1 cellular context compared by ENCODE assay signal in the genomic region with DNA sequence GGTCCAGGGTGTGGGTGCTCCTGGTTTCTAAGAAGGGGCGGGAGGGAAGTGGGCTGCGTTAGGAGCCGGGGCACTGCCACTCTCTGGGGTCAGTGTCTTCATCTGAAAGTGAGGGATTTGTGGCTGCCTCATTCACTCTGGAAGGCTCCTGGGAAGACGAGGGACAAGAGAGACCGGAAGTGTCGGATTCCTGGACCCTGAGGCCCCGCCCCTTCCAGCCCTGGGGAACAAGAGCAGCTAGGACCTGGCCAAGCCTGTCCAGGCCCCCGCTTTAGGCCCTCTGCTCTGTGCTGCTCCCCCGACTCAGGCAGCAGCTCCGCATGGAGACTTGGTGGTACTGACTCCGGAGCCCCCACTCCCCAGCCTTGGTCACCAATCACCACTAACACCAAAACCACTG.
TF ChIP-seq lines count a peak whose summit lies in the region.

No MANE protein-coding gene starts in this region.

TF ChIP-seq in GM23338, 12 proteins besides CTCF, POLR2A, EP300 and RAD21:
- TF ChIP-seq NANOG (IDR thresholded peaks at IDR 0.05; ENCODE audit: borderline replicate concordance) (no peak), EZH2phosphoT487 (IDR thresholded peaks at IDR 0.05; ENCODE audit: unreplicated experiment) (no peak), STAT1 (IDR thresholded peaks at IDR 0.05; ENCODE audit: unreplicated experiment) (no peak), JUNB (IDR thresholded peaks at IDR 0.05; ENCODE audit: unreplicated experiment) (no peak), ZNF331 (CRISPR knock-in tag; IDR thresholded peaks at IDR 0.05; ENCODE audit: low read depth) (no peak), CREB1 (CRISPR knock-in tag; IDR thresholded peaks at IDR 0.05; ENCODE audit: low read depth) (no peak), POLR2AphosphoS5 (IDR thresholded peaks at IDR 0.05; ENCODE audit: low read depth) (no peak), ZNF114 (CRISPR knock-in tag; IDR thresholded peaks at IDR 0.05) (no peak), EZH2 (IDR thresholded peaks at IDR 0.05; ENCODE audit: low read depth, unreplicated experiment) (no peak)
- TF ChIP-seq, protein P1, sequence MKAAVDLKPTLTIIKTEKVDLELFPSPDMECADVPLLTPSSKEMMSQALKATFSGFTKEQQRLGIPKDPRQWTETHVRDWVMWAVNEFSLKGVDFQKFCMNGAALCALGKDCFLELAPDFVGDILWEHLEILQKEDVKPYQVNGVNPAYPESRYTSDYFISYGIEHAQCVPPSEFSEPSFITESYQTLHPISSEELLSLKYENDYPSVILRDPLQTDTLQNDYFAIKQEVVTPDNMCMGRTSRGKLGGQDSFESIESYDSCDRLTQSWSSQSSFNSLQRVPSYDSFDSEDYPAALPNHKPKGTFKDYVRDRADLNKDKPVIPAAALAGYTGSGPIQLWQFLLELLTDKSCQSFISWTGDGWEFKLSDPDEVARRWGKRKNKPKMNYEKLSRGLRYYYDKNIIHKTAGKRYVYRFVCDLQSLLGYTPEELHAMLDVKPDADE (IDR thresholded peaks at IDR 0.05) = no peak
- TF ChIP-seq, protein P2, sequence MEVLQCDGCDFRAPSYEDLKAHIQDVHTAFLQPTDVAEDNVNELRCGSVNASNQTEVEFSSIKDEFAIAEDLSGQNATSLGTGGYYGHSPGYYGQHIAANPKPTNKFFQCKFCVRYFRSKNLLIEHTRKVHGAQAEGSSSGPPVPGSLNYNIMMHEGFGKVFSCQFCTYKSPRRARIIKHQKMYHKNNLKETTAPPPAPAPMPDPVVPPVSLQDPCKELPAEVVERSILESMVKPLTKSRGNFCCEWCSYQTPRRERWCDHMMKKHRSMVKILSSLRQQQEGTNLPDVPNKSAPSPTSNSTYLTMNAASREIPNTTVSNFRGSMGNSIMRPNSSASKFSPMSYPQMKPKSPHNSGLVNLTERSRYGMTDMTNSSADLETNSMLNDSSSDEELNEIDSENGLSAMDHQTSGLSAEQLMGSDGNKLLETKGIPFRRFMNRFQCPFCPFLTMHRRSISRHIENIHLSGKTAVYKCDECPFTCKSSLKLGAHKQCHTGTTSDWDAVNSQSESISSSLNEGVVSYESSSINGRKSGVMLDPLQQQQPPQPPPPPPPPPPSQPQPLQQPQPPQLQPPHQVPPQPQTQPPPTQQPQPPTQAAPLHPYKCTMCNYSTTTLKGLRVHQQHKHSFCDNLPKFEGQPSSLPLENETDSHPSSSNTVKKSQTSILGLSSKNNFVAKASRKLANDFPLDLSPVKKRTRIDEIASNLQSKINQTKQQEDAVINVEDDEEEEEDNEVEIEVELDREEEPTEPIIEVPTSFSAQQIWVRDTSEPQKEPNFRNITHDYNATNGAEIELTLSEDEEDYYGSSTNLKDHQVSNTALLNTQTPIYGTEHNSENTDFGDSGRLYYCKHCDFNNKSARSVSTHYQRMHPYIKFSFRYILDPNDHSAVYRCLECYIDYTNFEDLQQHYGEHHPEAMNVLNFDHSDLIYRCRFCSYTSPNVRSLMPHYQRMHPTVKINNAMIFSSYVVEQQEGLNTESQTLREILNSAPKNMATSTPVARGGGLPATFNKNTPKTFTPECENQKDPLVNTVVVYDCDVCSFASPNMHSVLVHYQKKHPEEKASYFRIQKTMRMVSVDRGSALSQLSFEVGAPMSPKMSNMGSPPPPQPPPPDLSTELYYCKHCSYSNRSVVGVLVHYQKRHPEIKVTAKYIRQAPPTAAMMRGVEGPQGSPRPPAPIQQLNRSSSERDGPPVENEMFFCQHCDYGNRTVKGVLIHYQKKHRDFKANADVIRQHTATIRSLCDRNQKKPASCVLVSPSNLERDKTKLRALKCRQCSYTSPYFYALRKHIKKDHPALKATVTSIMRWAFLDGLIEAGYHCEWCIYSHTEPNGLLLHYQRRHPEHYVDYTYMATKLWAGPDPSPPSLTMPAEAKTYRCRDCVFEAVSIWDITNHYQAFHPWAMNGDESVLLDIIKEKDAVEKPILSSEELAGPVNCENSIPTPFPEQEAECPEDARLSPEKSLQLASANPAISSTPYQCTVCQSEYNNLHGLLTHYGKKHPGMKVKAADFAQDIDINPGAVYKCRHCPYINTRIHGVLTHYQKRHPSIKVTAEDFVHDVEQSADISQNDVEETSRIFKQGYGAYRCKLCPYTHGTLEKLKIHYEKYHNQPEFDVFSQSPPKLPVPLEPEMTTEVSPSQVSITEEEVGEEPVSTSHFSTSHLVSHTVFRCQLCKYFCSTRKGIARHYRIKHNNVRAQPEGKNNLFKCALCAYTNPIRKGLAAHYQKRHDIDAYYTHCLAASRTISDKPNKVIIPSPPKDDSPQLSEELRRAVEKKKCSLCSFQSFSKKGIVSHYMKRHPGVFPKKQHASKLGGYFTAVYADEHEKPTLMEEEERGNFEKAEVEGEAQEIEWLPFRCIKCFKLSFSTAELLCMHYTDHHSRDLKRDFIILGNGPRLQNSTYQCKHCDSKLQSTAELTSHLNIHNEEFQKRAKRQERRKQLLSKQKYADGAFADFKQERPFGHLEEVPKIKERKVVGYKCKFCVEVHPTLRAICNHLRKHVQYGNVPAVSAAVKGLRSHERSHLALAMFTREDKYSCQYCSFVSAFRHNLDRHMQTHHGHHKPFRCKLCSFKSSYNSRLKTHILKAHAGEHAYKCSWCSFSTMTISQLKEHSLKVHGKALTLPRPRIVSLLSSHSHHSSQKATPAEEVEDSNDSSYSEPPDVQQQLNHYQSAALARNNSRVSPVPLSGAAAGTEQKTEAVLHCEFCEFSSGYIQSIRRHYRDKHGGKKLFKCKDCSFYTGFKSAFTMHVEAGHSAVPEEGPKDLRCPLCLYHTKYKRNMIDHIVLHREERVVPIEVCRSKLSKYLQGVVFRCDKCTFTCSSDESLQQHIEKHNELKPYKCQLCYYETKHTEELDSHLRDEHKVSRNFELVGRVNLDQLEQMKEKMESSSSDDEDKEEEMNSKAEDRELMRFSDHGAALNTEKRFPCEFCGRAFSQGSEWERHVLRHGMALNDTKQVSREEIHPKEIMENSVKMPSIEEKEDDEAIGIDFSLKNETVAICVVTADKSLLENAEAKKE (CRISPR knock-in tag; IDR thresholded peaks at IDR 0.05) = no peak
- TF ChIP-seq, protein P3, sequence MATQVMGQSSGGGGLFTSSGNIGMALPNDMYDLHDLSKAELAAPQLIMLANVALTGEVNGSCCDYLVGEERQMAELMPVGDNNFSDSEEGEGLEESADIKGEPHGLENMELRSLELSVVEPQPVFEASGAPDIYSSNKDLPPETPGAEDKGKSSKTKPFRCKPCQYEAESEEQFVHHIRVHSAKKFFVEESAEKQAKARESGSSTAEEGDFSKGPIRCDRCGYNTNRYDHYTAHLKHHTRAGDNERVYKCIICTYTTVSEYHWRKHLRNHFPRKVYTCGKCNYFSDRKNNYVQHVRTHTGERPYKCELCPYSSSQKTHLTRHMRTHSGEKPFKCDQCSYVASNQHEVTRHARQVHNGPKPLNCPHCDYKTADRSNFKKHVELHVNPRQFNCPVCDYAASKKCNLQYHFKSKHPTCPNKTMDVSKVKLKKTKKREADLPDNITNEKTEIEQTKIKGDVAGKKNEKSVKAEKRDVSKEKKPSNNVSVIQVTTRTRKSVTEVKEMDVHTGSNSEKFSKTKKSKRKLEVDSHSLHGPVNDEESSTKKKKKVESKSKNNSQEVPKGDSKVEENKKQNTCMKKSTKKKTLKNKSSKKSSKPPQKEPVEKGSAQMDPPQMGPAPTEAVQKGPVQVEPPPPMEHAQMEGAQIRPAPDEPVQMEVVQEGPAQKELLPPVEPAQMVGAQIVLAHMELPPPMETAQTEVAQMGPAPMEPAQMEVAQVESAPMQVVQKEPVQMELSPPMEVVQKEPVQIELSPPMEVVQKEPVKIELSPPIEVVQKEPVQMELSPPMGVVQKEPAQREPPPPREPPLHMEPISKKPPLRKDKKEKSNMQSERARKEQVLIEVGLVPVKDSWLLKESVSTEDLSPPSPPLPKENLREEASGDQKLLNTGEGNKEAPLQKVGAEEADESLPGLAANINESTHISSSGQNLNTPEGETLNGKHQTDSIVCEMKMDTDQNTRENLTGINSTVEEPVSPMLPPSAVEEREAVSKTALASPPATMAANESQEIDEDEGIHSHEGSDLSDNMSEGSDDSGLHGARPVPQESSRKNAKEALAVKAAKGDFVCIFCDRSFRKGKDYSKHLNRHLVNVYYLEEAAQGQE (IDR thresholded peaks at IDR 0.05; ENCODE audit: unreplicated experiment) = no peak
